8 cellular contexts compared by ENCODE assay signal in the genomic region with DNA sequence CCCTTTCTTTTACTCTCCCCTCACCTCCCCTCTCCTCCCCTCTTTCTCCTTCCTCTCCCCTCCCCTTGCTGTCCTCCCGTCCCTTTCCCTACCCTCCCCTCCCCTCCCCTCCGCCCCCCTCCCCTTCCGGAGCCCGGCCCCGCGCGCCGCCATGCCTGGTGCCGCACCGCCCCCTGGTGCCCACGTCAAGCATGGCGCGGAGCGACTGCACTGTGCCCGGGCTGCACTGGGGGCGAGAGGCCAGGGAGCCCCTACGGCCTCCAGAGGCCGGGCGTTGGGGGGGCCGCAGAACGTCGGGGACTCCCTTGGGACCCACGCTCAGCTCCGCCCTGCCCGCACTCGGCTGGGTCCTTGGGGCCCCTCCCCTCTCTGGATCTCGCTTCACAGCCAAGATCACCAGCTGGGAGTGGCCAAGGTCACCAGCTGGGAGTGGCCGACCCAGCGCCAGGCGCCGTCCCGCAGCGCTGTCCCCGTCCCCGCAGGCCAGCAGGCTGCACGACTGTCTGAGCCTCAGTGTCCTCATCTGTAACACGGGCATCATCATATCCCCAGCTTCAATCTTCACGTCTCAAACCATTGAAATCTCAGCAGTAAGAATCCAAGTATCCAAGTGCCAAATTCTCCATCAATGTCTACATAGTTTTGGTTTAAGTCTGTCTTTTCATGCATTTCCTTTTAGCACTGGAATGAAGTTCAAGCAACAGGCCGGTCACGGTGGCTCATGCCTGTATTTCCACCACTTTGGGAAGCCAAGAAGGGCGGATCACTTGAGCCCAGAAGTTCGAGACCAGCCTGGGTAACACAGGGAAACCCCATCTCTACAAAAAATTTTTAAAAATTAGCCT. TPM values are rescaled to one million over a fixed set of nuclear protein-coding genes. Genes with fewer than 3 reads are reported as not detected.
DNase-seq lines count a peak whose midpoint lies in the region; ATAC-seq, FAIRE-seq and TF ChIP-seq lines count a peak whose summit lies in the region.

No MANE protein-coding gene starts in this region.

- in situ Hi-C loops in T47D (cut with HindIII; ENCODE audit: low pct_unique_long_range_greater_than_20kb, low sequenced_read_pairs), result no loop called here

- H3K4me3 ChIP-seq in WI38 (ENCODE audit: low read depth, low read length) (peak overlapping the region; percentile 62), spleen (peak overlapping the region; percentile 41 to 81 (median 55))

- TF ChIP-seq CTCF in WI38 (IDR thresholded peaks at IDR 0.05; ENCODE audit: low read depth, low read length) (peak; percentile 63), spleen (IDR thresholded peaks at IDR 0.05 in 8 of 11, conservative IDR thresholded peaks at IDR 0.05 in 3 of 11) (peak; percentile 32 to 90 (median 75))

- peak; percentile 78 for DNase-seq in COLO829 (ENCODE audit: low spot score)
- peak; percentile 86 for DNase-seq in H54 (ENCODE audit: insufficient read length, low spot score)
- peak; percentile 28 for DNase-seq in NCI-H187 treated with DMSO at 0.1 percent for 48 hours (lab: John Stamatoyannopoulos, UW)
- peak; percentile 71 to 76 for DNase-seq in T47D (ENCODE audit: low read depth in 1 of 2, low spot score in 1 of 2)
- DNase-seq in iPS-NIHi7 (ENCODE audit: extremely low spot score), result peak; percentile 92
- DNase-seq in spleen, result peak; percentile 93

- no peaks in the 10 kb centered on the region for H3K36me3 ChIP-seq in spleen

- ATAC-seq in GM18870 (IDR thresholded peaks at IDR 0.05; ENCODE audit: unreplicated experiment), result no peak

- no peaks in the 10 kb centered on the region for H3K9me3 ChIP-seq in spleen

- H3K27me3 ChIP-seq in spleen (replicated peaks in 1 of 7), result no peaks in the 10 kb centered on the region

- WGBS in spleen, 5 donors, result 5 to 13% (median 5%) methylated on average over 15 to 42 of the region's 42 CpGs

- H3K27ac ChIP-seq in spleen, result peak overlapping the region in 6 of 8 donors; percentile 19 to 80 (median 63)

- peak; percentile 44; the same call in 1 of the 2 replicates for TF ChIP-seq POLR2A in H54 (IDR thresholded peaks at IDR 0.05; ENCODE audit: low read depth, low read length)
- no peak for TF ChIP-seq POLR2A in spleen (IDR thresholded peaks at IDR 0.05)

- H3K4me1 ChIP-seq in spleen, result peaks cover 0 to 29% (median 16%) of the 10 kb centered on the region in 6 donors

- peak; percentile 6 for FAIRE-seq in H54 (lab: Jason Lieb, UNC)

- intact Hi-C loops in spleen (cut with DNase I; ENCODE audit: low total_unique reads), result loop anchor here (5.0 kb wide), 3 partner anchors 796 to 1021 kb away; no protein-coding TSS in a partner anchor

RNA-seq across cellular contexts. Expression of a gene that starts 42.5 kb away (rescaled TPM):
- 10 to 100 TPM; 27.2 to 42.3 (median 31.8) TPM for total RNA-seq in spleen
- 10 to 100 TPM; 16.1 to 29.6 (median 27.6) TPM for polyA plus RNA-seq in spleen

RNA-seq across cellular contexts. Expression of a gene that starts 50.2 kb away (rescaled TPM):
- total RNA-seq in spleen, result 10 to 100 TPM in 6 of 7 donors, 1 to 10 TPM in 1; 7.4 to 23.5 (median 18.2) TPM
- 10 to 100 TPM in 2 of 3 donors, 1 to 10 TPM in 1; 5.5 to 14.3 (median 11.4) TPM for polyA plus RNA-seq in spleen

Comparison
In these comparisons a context has a peak if more than half of its experiments do, and no peak if none do; other contexts are left out.
1. DNase-seq: peak in every context shown above with its lines; median percentile 93 in spleen; 92 in iPS-NIHi7; 86 in H54; 78 in COLO829; 74 in T47D; 28 in NCI-H187 treated with DMSO at 0.1 percent for 48 hours.